Comparison of ENCODE assay signal across 22 cellular contexts in the genomic region with DNA sequence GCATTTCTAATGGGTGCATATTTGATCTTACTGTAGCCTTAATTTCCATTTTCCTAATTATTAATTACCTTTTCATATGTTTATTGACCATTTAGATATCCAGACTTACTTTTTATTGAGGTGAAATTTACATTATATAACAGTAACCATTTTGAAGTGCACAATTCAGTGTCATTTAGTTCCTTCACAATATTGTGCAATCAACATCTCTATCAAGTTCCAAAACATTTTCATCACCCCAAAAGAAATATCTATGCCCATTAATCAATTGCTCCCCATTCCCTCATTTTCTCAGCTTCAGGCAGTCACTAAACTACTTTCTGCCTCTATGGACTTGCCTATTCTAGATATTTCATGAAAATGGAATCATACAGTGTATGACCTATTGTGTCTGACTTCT. TPM values are rescaled to one million over a fixed set of nuclear protein-coding genes. Genes with fewer than 3 reads are reported as not detected.
DNase-seq lines count a peak whose midpoint lies in the region; ATAC-seq, FAIRE-seq and TF ChIP-seq lines count a peak whose summit lies in the region.
"Had no signal": no experiment of that assay in that cellular context is flagged by ENCODE, and none has a peak within 500 bp of the region (broad histone marks: within the 10 kb centered on the region; RNA-seq: fewer than 3 reads in every experiment).

No MANE protein-coding gene starts in this region.

- H3K36me3 ChIP-seq in HepG2 (replicated peaks in 1 of 2; ENCODE audit: control insufficient read depth in 1 of 2, insufficient read depth in 2 of 2, low read length in 2 of 2) (no peaks in the 10 kb centered on the region), right lobe of liver (no peaks in the 10 kb centered on the region), K562 (ENCODE audit: control insufficient read depth, insufficient read depth, low read length) (no peaks in the 10 kb centered on the region), subcutaneous abdominal adipose tissue (ENCODE audit: control insufficient read depth in 5 of 5, insufficient read depth in 5 of 5, low read length in 5 of 5) (peaks cover 0 to 6% (median under 1%) of the 10 kb centered on the region in 5 donors)
- H3K36me3 ChIP-seq: BE2C, BLaER1 had no signal

- H2AFZ ChIP-seq in HepG2 (ENCODE audit: low read length) = no peak overlapping the region
- no peak overlapping the region for H2AFZ ChIP-seq in K562 (ENCODE audit: low read depth, low read length)

- H3K9me1 ChIP-seq in K562 (ENCODE audit: control insufficient read depth, insufficient read depth, low read length) = no peaks in the 10 kb centered on the region

- no peak for TF ChIP-seq CTCF in HepG2 (CRISPR knock-in tag; IDR thresholded peaks at IDR 0.05)
- TF ChIP-seq CTCF in right lobe of liver (IDR thresholded peaks at IDR 0.05) = no peak
- no peak for TF ChIP-seq CTCF in K562 (IDR thresholded peaks at IDR 0.05 in 2 of 3, conservative IDR thresholded peaks at IDR 0.05 in 1 of 3; ENCODE audit: insufficient read depth in 2 of 3, low read depth in 1 of 3, low read length in 3 of 3)

- H3K79me2 ChIP-seq in HepG2 (ENCODE audit: insufficient read depth, low read length) (no peaks in the 10 kb centered on the region), K562 (ENCODE audit: control insufficient read depth, insufficient read depth, low read length) (no peaks in the 10 kb centered on the region)

- H3K9me3 ChIP-seq in HepG2 (ENCODE audit: low read length) = no peaks in the 10 kb centered on the region
- no peaks in the 10 kb centered on the region for H3K9me3 ChIP-seq in right lobe of liver
- H3K9me3 ChIP-seq in K562 (replicated peaks; ENCODE audit: control insufficient read depth, insufficient read depth, low read depth, low read length) = no peaks in the 10 kb centered on the region
- no peaks in the 10 kb centered on the region for H3K9me3 ChIP-seq in subcutaneous abdominal adipose tissue (ENCODE audit: control insufficient read depth in 5 of 5, low read length in 5 of 5)
- H3K9me3 ChIP-seq: BE2C had no signal

- peaks cover 0 to 4% of the 10 kb centered on the region in 2 experiments; a peak in 1 of 5 replicates for H3K27me3 ChIP-seq in HepG2 (ENCODE audit: control insufficient read depth in 1 of 2, insufficient read depth in 2 of 2, low read length in 2 of 2)
- peaks cover 0 to 6% of the 10 kb centered on the region in 2 donors for H3K27me3 ChIP-seq in right lobe of liver
- H3K27me3 ChIP-seq in K562 (ENCODE audit: control insufficient read depth in 2 of 2, insufficient read depth in 2 of 2, low read length in 2 of 2) = peaks cover 0 to 1% of the 10 kb centered on the region in 2 experiments; a peak in 2 of 5 replicates
- H3K27me3 ChIP-seq in subcutaneous abdominal adipose tissue (ENCODE audit: control insufficient read depth in 5 of 5, insufficient read depth in 4 of 5, low read length in 5 of 5) = peaks cover 0 to 3% (median 0%) of the 10 kb centered on the region in 5 donors
- H3K27me3 ChIP-seq: BLaER1 had no signal

- H3K9ac ChIP-seq in HepG2 (ENCODE audit: insufficient read depth, low read depth, low read length) (no peak overlapping the region), K562 (ENCODE audit: insufficient read depth in 1 of 2, low read depth in 2 of 2, low read length in 2 of 2) (no peak overlapping the region), subcutaneous abdominal adipose tissue (ENCODE audit: low read length in 5 of 5) (no peak overlapping the region)
- H3K9ac ChIP-seq: BLaER1 had no signal

- intact Hi-C loops in HepG2 (cut with micrococcal nuclease; ENCODE audit: unreplicated experiment) (no loop called here), right lobe of liver (cut with DNase I) (no loop called here), K562 (cut with micrococcal nuclease) (no loop called here)

- no peaks in the 10 kb centered on the region for H3K4me1 ChIP-seq in HepG2 (ENCODE audit: insufficient read depth, low read length)
- H3K4me1 ChIP-seq in right lobe of liver = no peaks in the 10 kb centered on the region
- H3K4me1 ChIP-seq in K562 (replicated peaks in 1 of 2; ENCODE audit: control insufficient read depth in 2 of 2, insufficient read depth in 2 of 2, low read length in 2 of 2) = no peaks in the 10 kb centered on the region; a peak in 1 of 5 replicates
- H3K4me1 ChIP-seq in subcutaneous abdominal adipose tissue (ENCODE audit: control insufficient read depth in 5 of 5, insufficient read depth in 5 of 5, low read length in 5 of 5) = peaks cover 3 to 67% (median 37%) of the 10 kb centered on the region in 5 donors
- H3K4me1 ChIP-seq: BE2C, BLaER1 had no signal

- no peak for DNase-seq in HepG2 (ENCODE audit: low spot score)
- no peak for DNase-seq in right lobe of liver
- DNase-seq in K562 (ENCODE audit: extremely low read depth in 1 of 4, low spot score in 3 of 4) = no peak
- no peak for DNase-seq in ecto neural progenitor cell (ENCODE audit: low spot score)
- DNase-seq in DMS153 (lab: John Stamatoyannopoulos, UW) = no peak
- DNase-seq: 8988T; ACHN; BE2C; C1 segment of cervical spinal cord; CD4-positive, alpha-beta memory T cell; CD4-positive, CD25-positive, alpha-beta regulatory T cell; CD8-positive, alpha-beta memory T cell; COR-L47; DMS 273 treated with DMSO at 0.1 percent for 48 hours; DMS79 treated with DMSO at 0.1 percent for 48 hours; GF-D8 had no signal

- POLR2A ChIA-PET in HepG2 (lab: Yijun Ruan, JAX) = no interaction called here
- POLR2A ChIA-PET in K562 (lab: Yijun Ruan, JAX) = no interaction called here

- H3K4me2 ChIP-seq in HepG2 (ENCODE audit: low read depth, low read length) = no peak overlapping the region
- no peak overlapping the region for H3K4me2 ChIP-seq in K562 (ENCODE audit: insufficient read depth, low read length)
- H3K4me2 ChIP-seq: BLaER1 had no signal

- in situ Hi-C loops in HepG2 (cut with HindIII; ENCODE audit: extremely low pct_ligation_motif_present, low pct_unique_long_range_greater_than_20kb) = no loop called here
- in situ Hi-C loops in K562 (cut with MboI) = no loop called here

- no peak overlapping the region for H3K27ac ChIP-seq in HepG2 (ENCODE audit: extremely low read length, insufficient read depth, low read length)
- no peak overlapping the region for H3K27ac ChIP-seq in right lobe of liver
- H3K27ac ChIP-seq in K562 (ENCODE audit: extremely low read depth, low read depth, low read length) = no peak overlapping the region
- peak overlapping the region; percentile 15 for H3K27ac ChIP-seq in subcutaneous abdominal adipose tissue (ENCODE audit: low read depth, low read length)
- H3K27ac ChIP-seq: BLaER1 had no signal

- FAIRE-seq in HepG2 (lab: Jason Lieb, UNC) = no peak
- no peak for FAIRE-seq in K562 (lab: Jason Lieb, UNC)
- FAIRE-seq: A204.1, G401.6, GM12891, GM19239 had no signal

- no peak for ATAC-seq in HepG2
- no peak for ATAC-seq in right lobe of liver
- ATAC-seq in K562 = no peak

- CTCF ChIA-PET in HepG2 (lab: Yijun Ruan, JAX; ENCODE audit: low intra/inter-chr PET ratio, low total read pairs) = no interaction called here
- CTCF ChIA-PET in K562 (lab: Yijun Ruan, JAX; ENCODE audit: low intra/inter-chr PET ratio) = no interaction called here

- TF ChIP-seq EP300 in HepG2 (IDR thresholded peaks at IDR 0.05; ENCODE audit: low read depth in 2 of 2, low read length in 2 of 2) = no peak
- TF ChIP-seq EP300 in HepG2 (CRISPR knock-in tag; IDR thresholded peaks at IDR 0.05; ENCODE audit: borderline replicate concordance) = no peak
- no peak for TF ChIP-seq EP300 in K562 (IDR thresholded peaks at IDR 0.05; ENCODE audit: low read length)

- TF ChIP-seq RAD21 in HepG2 (CRISPR knock-in tag; IDR thresholded peaks at IDR 0.05) (no peak), K562 (CRISPR knock-in tag; conservative IDR thresholded peaks at IDR 0.05 in 1 of 2, IDR thresholded peaks at IDR 0.05 in 1 of 2) (no peak)

- no peaks in the 10 kb centered on the region for H4K20me1 ChIP-seq in HepG2 (ENCODE audit: insufficient read depth, low read length)
- no peaks in the 10 kb centered on the region for H4K20me1 ChIP-seq in K562 (replicated peaks; ENCODE audit: control insufficient read depth, insufficient read depth, low read length)
- H4K20me1 ChIP-seq: BLaER1 had no signal

- BruUV-seq in HepG2 (replicated peaks; lab: Mats Ljungman, UMichigan) (no TSS peak), K562 (replicated peaks; lab: Mats Ljungman, UMichigan) (no TSS peak)

- TF ChIP-seq POLR2A in HepG2 (IDR thresholded peaks at IDR 0.05; ENCODE audit: insufficient read depth in 1 of 2, low read depth in 2 of 2, low read length in 2 of 2) (no peak), right lobe of liver (IDR thresholded peaks at IDR 0.05) (no peak), K562 (conservative IDR thresholded peaks at IDR 0.05) (no peak)

- no peak overlapping the region for H3K4me3 ChIP-seq in HepG2 (replicated peaks in 1 of 3; ENCODE audit: insufficient read depth in 1 of 3, low read depth in 2 of 3, low read length in 3 of 3)
- no peak overlapping the region for H3K4me3 ChIP-seq in right lobe of liver
- H3K4me3 ChIP-seq in K562 = no peak overlapping the region
- H3K4me3 ChIP-seq in subcutaneous abdominal adipose tissue (ENCODE audit: low read depth in 1 of 5, low read length in 5 of 5) = no peak overlapping the region
- H3K4me3 ChIP-seq: BLaER1 had no signal

RNA-seq across cellular contexts. Expression of gene COL15A1, which starts 5.9 kb away (rescaled TPM):
- total RNA-seq in HepG2 (2016; rRNA removed; fragmentation: Illumina TruSeq; extraction: Trizol) (not detected in 2 replicates), right lobe of liver (under 1 TPM in 4 of 6 experiments, not detected in 2; 0.07 to 0.58 (median 0.11) TPM), K562 (2014; rRNA removed) (3.5 and 3.9 TPM in 2 replicates), K562 (2014; rRNA removed; fragmentation: Illumina TruSeq; extraction: Trizol) (2.0 and 2.3 TPM in 2 replicates), K562 (2015; rRNA removed; fragmentation: Illumina TruSeq; extraction: Trizol) (3.0 and 3.2 TPM in 2 replicates), K562 (2021) (4.9 and 5.1 TPM in 2 replicates)
- not detected in 2 replicates for total RNA-seq in HepG2 (2016; cell fraction: cytosol; rRNA removed; fragmentation: Illumina TruSeq; extraction: Trizol; ENCODE audit: low read depth)
- not detected in 2 replicates for total RNA-seq in HepG2 (2016; cell fraction: insoluble cytoplasmic fraction; rRNA removed; fragmentation: Illumina TruSeq; extraction: Trizol)
- total RNA-seq in HepG2 (2016; cell fraction: membrane; rRNA removed; fragmentation: Illumina TruSeq; extraction: Trizol) = not detected in 2 replicates
- not detected in 2 replicates for total RNA-seq in HepG2 (2016; cell fraction: nucleus; rRNA removed; fragmentation: Illumina TruSeq; extraction: Trizol)
- polyA plus RNA-seq in HepG2 (2011; rRNA removed) (not detected in 2 replicates), K562 (2011; rRNA removed) (0.72 and 1.7 TPM in 2 replicates), K562 (2014; fragmentation: Illumina TruSeq; extraction: Trizol) (3.2 TPM in 2 replicates), K562 (2014; fragmentation: Nextera tagmentation; extraction: Ambion mirVana) (under 1 TPM; 0.46 to 0.68 TPM), K562 (2014; rRNA removed) (2.6 TPM in 2 replicates)
- polyA plus RNA-seq in HepG2 (2011; cell fraction: cytosol; rRNA removed) = not detected in 2 replicates
- not detected in 2 replicates for polyA plus RNA-seq in HepG2 (2011; cell fraction: nucleus; rRNA removed)
- polyA plus RNA-seq in HepG2 (2012) = not detected in 2 replicates
- polyA plus RNA-seq in HepG2 (2016; cell fraction: cytosol; fragmentation: Illumina TruSeq; extraction: Trizol; ENCODE audit: low read depth) = not detected in 2 replicates
- polyA plus RNA-seq in HepG2 (2016; cell fraction: insoluble cytoplasmic fraction; fragmentation: Illumina TruSeq; extraction: Trizol; ENCODE audit: low read depth) = not detected in 2 replicates
- polyA plus RNA-seq in HepG2 (2016; cell fraction: membrane; fragmentation: Illumina TruSeq; extraction: Trizol; ENCODE audit: low read depth) = not detected in 2 replicates
- polyA plus RNA-seq in HepG2 (2016; cell fraction: nucleus; fragmentation: Illumina TruSeq; extraction: Trizol; ENCODE audit: insufficient read depth, low read depth) = not detected in 2 replicates
- 2.3 TPM in 1 of 2 replicates, not detected in the other for polyA minus RNA-seq in HepG2 (2011; rRNA and poly(A)+ RNA removed; ENCODE audit: low replicate concordance)
- not detected in 2 replicates for polyA minus RNA-seq in HepG2 (2011; cell fraction: cytosol; rRNA and poly(A)+ RNA removed)
- not detected in 2 replicates for polyA minus RNA-seq in HepG2 (2011; cell fraction: nucleus; rRNA and poly(A)+ RNA removed)
- total RNA-seq in K562 (2011; cell fraction: chromatin; rRNA removed; ENCODE audit: low replicate concordance) = 5.0 and 10.1 TPM in 2 replicates
- 5.9 and 9.3 TPM in 2 replicates for total RNA-seq in K562 (2011; cell fraction: nucleolus; rRNA removed)
- total RNA-seq in K562 (2011; cell fraction: nucleoplasm; rRNA removed) = 6.6 and 7.6 TPM in 2 replicates
- polyA plus RNA-seq in K562 (2011; cell fraction: cytosol; rRNA removed) = 0.96 and 2.9 TPM in 2 replicates
- polyA plus RNA-seq in K562 (2011; cell fraction: nucleus; rRNA removed) = 1.2 and 2.8 TPM in 2 replicates
- polyA plus RNA-seq in K562 (2012) = 5.8 and 27.6 TPM in 2 replicates
- 0.87 and 2.1 TPM in 2 replicates for polyA minus RNA-seq in K562 (2011; rRNA and poly(A)+ RNA removed)
- polyA minus RNA-seq in K562 (2011; cell fraction: cytosol; rRNA and poly(A)+ RNA removed) = 2.7 and 5.7 TPM in 2 replicates
- 1.1 and 1.5 TPM in 2 replicates for polyA minus RNA-seq in K562 (2011; cell fraction: nucleus; rRNA and poly(A)+ RNA removed)
- total RNA-seq: CD4-positive, alpha-beta memory T cell; CD4-positive, CD25-positive, alpha-beta regulatory T cell; CD8-positive, alpha-beta memory T cell had no signal
- polyA plus RNA-seq: CD4-positive, alpha-beta memory T cell had no signal

Comparison
In these comparisons a context has a peak if more than half of its experiments do, and no peak if none do; other contexts are left out.
1. Of the 241 proteins assayed by ChIP-seq in both HepG2 and K562: peak only in HepG2: none; only in K562: CEBPG; in both: CEBPB; in neither: 239.